Comparison of ENCODE assay signal across 10 cellular contexts in genomic region chr5:1797855-1798254, GRCh38. TPM values are rescaled to one million over a fixed set of nuclear protein-coding genes. Genes with fewer than 3 reads are reported as not detected.
DNase-seq lines count a peak whose midpoint lies in the region; ATAC-seq and TF ChIP-seq lines count a peak whose summit lies in the region.
"Had no signal": no experiment of that assay in that cellular context is flagged by ENCODE, and none has a peak within 500 bp of the region (broad histone marks: within the 10 kb centered on the region; RNA-seq: fewer than 3 reads in every experiment).

No MANE protein-coding gene starts in this region.

- no peak for DNase-seq in CD4-positive, CD25-positive, alpha-beta regulatory T cell
- no peak for DNase-seq in GM10266 (ENCODE audit: extremely low spot score)
- DNase-seq in activated T-helper 1 cell treated with anti-CD3 and anti-CD28 coated beads, Interleukin-12 subunit alpha, Interleukin-12 subunit beta, Interleukin-2, Interleukin-4 antibody, amounts not matched to agents 30 ng/mL and 10 ng/mL and 1 ng/mL, durations not matched to agents 14 hours and 24 hours and 36 hours (ENCODE audit: low spot score): no peak
- no peak for DNase-seq in stimulated activated CD4-positive, alpha-beta T cell treated with anti-CD3 and anti-CD28 coated beads, Interleukin-2, amount 100 ng/mL, for 48 hours
- DNase-seq in NCI-H2081 treated with DMSO at 0.1 percent for 48 hours (lab: John Stamatoyannopoulos, UW): no peak
- DNase-seq: glutamatergic neuron, NCI-H524 treated with DMSO at 0.1 percent for 48 hours had no signal

- H3K27me3 Mint-ChIP-seq in CD4-positive, CD25-positive, alpha-beta regulatory T cell: no peaks in the 10 kb centered on the region
- H3K27me3 Mint-ChIP-seq in activated T-helper 1 cell treated with anti-CD3 and anti-CD28 coated beads, Interleukin-12 subunit alpha, Interleukin-12 subunit beta, Interleukin-2, Interleukin-4 antibody, amounts not matched to agents 30 ng/mL and 10 ng/mL and 1 ng/mL, durations not matched to agents 14 hours and 24 hours and 36 hours (ENCODE audit: insufficient read depth): no peaks in the 10 kb centered on the region
- peaks cover 3% of the 10 kb centered on the region for H3K27me3 Mint-ChIP-seq in nephron (ENCODE audit: low read depth)

- intact Hi-C loops in activated T-helper 1 cell treated with anti-CD3 and anti-CD28 coated beads, Interleukin-12 subunit alpha, Interleukin-12 subunit beta, Interleukin-2, Interleukin-4 antibody, amounts not matched to agents 30 ng/mL and 10 ng/mL and 1 ng/mL, durations not matched to agents 14 hours and 24 hours and 36 hours (cut with micrococcal nuclease): loop anchor here (10.0 kb wide), 5 partner anchors 163 to 1323 kb away; partner anchors contain the start of genes BRD9, CLPTM1L and TRIP13

- no peaks in the 10 kb centered on the region for H3K27me3 ChIP-seq in CD4-positive, CD25-positive, alpha-beta regulatory T cell (ENCODE audit: control insufficient read depth, insufficient read depth, low read length)
- H3K27me3 ChIP-seq: right lobe of liver had no signal

- H3K27ac Mint-ChIP-seq in CD4-positive, CD25-positive, alpha-beta regulatory T cell: no peak overlapping the region
- H3K27ac Mint-ChIP-seq in activated T-helper 1 cell treated with anti-CD3 and anti-CD28 coated beads, Interleukin-12 subunit alpha, Interleukin-12 subunit beta, Interleukin-2, Interleukin-4 antibody, amounts not matched to agents 30 ng/mL and 10 ng/mL and 1 ng/mL, durations not matched to agents 14 hours and 24 hours and 36 hours: peak overlapping the region; percentile 4
- no peak overlapping the region for H3K27ac Mint-ChIP-seq in nephron

- H3K4me3 ChIP-seq in CD4-positive, CD25-positive, alpha-beta regulatory T cell (ENCODE audit: low read depth, low read length): no peak overlapping the region

- H3K27ac ChIP-seq in CD4-positive, CD25-positive, alpha-beta regulatory T cell (ENCODE audit: insufficient read depth, low read length, poor library complexity, severe bottlenecking): no peak overlapping the region
- H3K27ac ChIP-seq: right lobe of liver had no signal

- H3K9me3 Mint-ChIP-seq in CD4-positive, CD25-positive, alpha-beta regulatory T cell: peaks cover 0 to 2% (median 0%) of the 10 kb centered on the region in 7 donors
- no peaks in the 10 kb centered on the region for H3K9me3 Mint-ChIP-seq in activated T-helper 1 cell treated with anti-CD3 and anti-CD28 coated beads, Interleukin-12 subunit alpha, Interleukin-12 subunit beta, Interleukin-2, Interleukin-4 antibody, amounts not matched to agents 30 ng/mL and 10 ng/mL and 1 ng/mL, durations not matched to agents 14 hours and 24 hours and 36 hours
- no peaks in the 10 kb centered on the region for H3K9me3 Mint-ChIP-seq in nephron

- H3K36me3 ChIP-seq in CD4-positive, CD25-positive, alpha-beta regulatory T cell (ENCODE audit: control insufficient read depth, insufficient read depth, low read length): peaks cover 14% of the 10 kb centered on the region

- H3K9me3 ChIP-seq in CD4-positive, CD25-positive, alpha-beta regulatory T cell (ENCODE audit: control insufficient read depth in 2 of 2, low read length in 2 of 2): no peaks in the 10 kb centered on the region
- H3K9me3 ChIP-seq: right lobe of liver had no signal

- H3K36me3 Mint-ChIP-seq in CD4-positive, CD25-positive, alpha-beta regulatory T cell: peaks cover 10% of the 10 kb centered on the region
- peaks cover 42% of the 10 kb centered on the region for H3K36me3 Mint-ChIP-seq in activated T-helper 1 cell treated with anti-CD3 and anti-CD28 coated beads, Interleukin-12 subunit alpha, Interleukin-12 subunit beta, Interleukin-2, Interleukin-4 antibody, amounts not matched to agents 30 ng/mL and 10 ng/mL and 1 ng/mL, durations not matched to agents 14 hours and 24 hours and 36 hours (ENCODE audit: low read depth)
- peaks cover 21% of the 10 kb centered on the region for H3K36me3 Mint-ChIP-seq in nephron (ENCODE audit: low read depth)

- H3K4me1 Mint-ChIP-seq in CD4-positive, CD25-positive, alpha-beta regulatory T cell: peaks cover 8 to 71% (median 41%) of the 10 kb centered on the region in 4 donors
- peaks cover 61% of the 10 kb centered on the region for H3K4me1 Mint-ChIP-seq in activated T-helper 1 cell treated with anti-CD3 and anti-CD28 coated beads, Interleukin-12 subunit alpha, Interleukin-12 subunit beta, Interleukin-2, Interleukin-4 antibody, amounts not matched to agents 30 ng/mL and 10 ng/mL and 1 ng/mL, durations not matched to agents 14 hours and 24 hours and 36 hours (ENCODE audit: low read depth)
- peaks cover 48% of the 10 kb centered on the region for H3K4me1 Mint-ChIP-seq in nephron

- peak; percentile 0 for TF ChIP-seq CTCF in GM10266 (IDR thresholded peaks at IDR 0.05; ENCODE audit: control insufficient read depth, insufficient read depth, low read depth, missing control alignments)
- no peak for TF ChIP-seq CTCF in nephron (IDR thresholded peaks at IDR 0.05; ENCODE audit: unreplicated experiment in 3 of 3)

- peak overlapping the region; percentile 4 to 99 (median 95) for H3K4me3 Mint-ChIP-seq in CD4-positive, CD25-positive, alpha-beta regulatory T cell
- peak overlapping the region; percentile 78 for H3K4me3 Mint-ChIP-seq in activated T-helper 1 cell treated with anti-CD3 and anti-CD28 coated beads, Interleukin-12 subunit alpha, Interleukin-12 subunit beta, Interleukin-2, Interleukin-4 antibody, amounts not matched to agents 30 ng/mL and 10 ng/mL and 1 ng/mL, durations not matched to agents 14 hours and 24 hours and 36 hours
- peak overlapping the region; percentile 87 to 99 (median 87) for H3K4me3 Mint-ChIP-seq in nephron

- peaks cover 61% of the 10 kb centered on the region for H3K4me1 ChIP-seq in CD4-positive, CD25-positive, alpha-beta regulatory T cell (ENCODE audit: control insufficient read depth, insufficient read depth, low read length, poor library complexity, severe bottlenecking)

- ATAC-seq in CD4-positive, CD25-positive, alpha-beta regulatory T cell (ENCODE audit: low read depth in 2 of 2): no peak
- ATAC-seq in HG03432 (IDR thresholded peaks at IDR 0.05; ENCODE audit: unreplicated experiment): no peak
- ATAC-seq: right lobe of liver had no signal

RNA-seq across cellular contexts. Expression of gene MRPL36, which starts 1.8 kb away (rescaled TPM):
- 15.8 TPM for total RNA-seq in CD4-positive, CD25-positive, alpha-beta regulatory T cell
- 100 to 1,000 TPM in 3 of 4 donors, 10 to 100 TPM in 1; 98.7 to 127 (median 112) TPM for polyA plus RNA-seq in CD4-positive, CD25-positive, alpha-beta regulatory T cell
- 109 and 118 TPM in 2 replicates for total RNA-seq in activated T-helper 1 cell treated with anti-CD3 and anti-CD28 coated beads, Interleukin-12 subunit alpha, Interleukin-12 subunit beta, Interleukin-2, Interleukin-4 antibody, amounts not matched to agents 30 ng/mL and 10 ng/mL and 1 ng/mL, durations not matched to agents 14 hours and 24 hours and 36 hours

RNA-seq across cellular contexts. Expression of gene NDUFS6, which starts 3.4 kb away (rescaled TPM):
- 21.6 TPM for total RNA-seq in CD4-positive, CD25-positive, alpha-beta regulatory T cell
- polyA plus RNA-seq in CD4-positive, CD25-positive, alpha-beta regulatory T cell: 10 to 100 TPM; 66.5 to 98.7 (median 75.7) TPM
- 40.3 and 41.5 TPM in 2 replicates for total RNA-seq in activated T-helper 1 cell treated with anti-CD3 and anti-CD28 coated beads, Interleukin-12 subunit alpha, Interleukin-12 subunit beta, Interleukin-2, Interleukin-4 antibody, amounts not matched to agents 30 ng/mL and 10 ng/mL and 1 ng/mL, durations not matched to agents 14 hours and 24 hours and 36 hours
